ENCODE assay signal across 1 cellular context in genomic region chr7:149144996-149145850, GRCh38.
TF ChIP-seq lines count a peak whose summit lies in the region.

No MANE protein-coding gene starts in this region.

TF ChIP-seq in K562, 482 proteins besides CTCF, POLR2A, EP300 and RAD21 (continues in another document):
- TF ChIP-seq ARID2 (IDR thresholded peaks at IDR 0.05) (no peak), L3MBTL2 (IDR thresholded peaks at IDR 0.05) (0 out of 2 replicates have a peak, but pooled peaks have one; percentile 27), ZNF592 (IDR thresholded peaks at IDR 0.05) (0 out of 2 replicates have a peak, but pooled peaks have one; percentile 15), ZBTB33 (CRISPR knock-in tag; IDR thresholded peaks at IDR 0.05) (no peak), IRF1 (CRISPR knock-in tag; IDR thresholded peaks at IDR 0.05; ENCODE audit: borderline replicate concordance) (no peak), ZMIZ1 (IDR thresholded peaks at IDR 0.05; ENCODE audit: low read depth in 2 of 2, low read length in 2 of 2) (no peak), DLX4 (CRISPR knock-in tag; IDR thresholded peaks at IDR 0.05) (no peak), ZC3H4 (CRISPR knock-in tag; IDR thresholded peaks at IDR 0.05; ENCODE audit: borderline replicate concordance) (no peak), PKNOX1 (IDR thresholded peaks at IDR 0.05) (0 out of 2 replicates have a peak, but pooled peaks have one; percentile 3), TAL1 (IDR thresholded peaks at IDR 0.05) (0 out of 2 replicates have a peak, but pooled peaks have one; percentile 8), ETS1 (conservative IDR thresholded peaks at IDR 0.05; ENCODE audit: control insufficient read depth, low read depth, low read length) (no peak), ZBTB7A (IDR thresholded peaks at IDR 0.05; ENCODE audit: borderline replicate concordance, control insufficient read depth, low read depth, low read length) (no peak), ETS2 (tag; IDR thresholded peaks at IDR 0.05; ENCODE audit: borderline replicate concordance, poor library complexity, severe bottlenecking) (no peak), ATF3 (IDR thresholded peaks at IDR 0.05) (peak; percentile 40), ATF3 (CRISPR knock-in tag; conservative IDR thresholded peaks at IDR 0.05) (no peak), ZNF12 (CRISPR knock-in tag; IDR thresholded peaks at IDR 0.05) (no peak), KLF6 (CRISPR knock-in tag; IDR thresholded peaks at IDR 0.05; ENCODE audit: borderline replicate concordance) (no peak), MBD2 (IDR thresholded peaks at IDR 0.05; ENCODE audit: borderline replicate concordance, low read depth) (no peak), GTF3C2 (IDR thresholded peaks at IDR 0.05; ENCODE audit: borderline replicate concordance, extremely low read depth, insufficient read length) (no peak), HDGF (IDR thresholded peaks at IDR 0.05) (no peak), NR2F6 (CRISPR knock-in tag; IDR thresholded peaks at IDR 0.05) (no peak), NCOA6 (IDR thresholded peaks at IDR 0.05) (no peak), ZNF639 (CRISPR knock-in tag; conservative IDR thresholded peaks at IDR 0.05 in 1 of 2, IDR thresholded peaks at IDR 0.05 in 1 of 2) (no peak), SIN3A (IDR thresholded peaks at IDR 0.05; ENCODE audit: borderline replicate concordance in 2 of 2, control insufficient read depth in 1 of 2, low read depth in 2 of 2, low read length in 2 of 2) (no peak), HNRNPUL1 (IDR thresholded peaks at IDR 0.05; ENCODE audit: low read length) (no peak), SMARCE1 (IDR thresholded peaks at IDR 0.05) (no peak), NKRF (IDR thresholded peaks at IDR 0.05; ENCODE audit: borderline replicate concordance) (no peak), USF2 (CRISPR knock-in tag; IDR thresholded peaks at IDR 0.05) (peak; percentile 2; the same call in 1 of the 2 replicates), ZNF76 (CRISPR knock-in tag; IDR thresholded peaks at IDR 0.05; ENCODE audit: borderline replicate concordance) (no peak)
